34 cellular contexts compared by ENCODE assay signal in genomic region chr1:107231291-107231690, GRCh38.
"Had no signal": no experiment of that assay in that cellular context is flagged by ENCODE, and none has a peak within 500 bp of the region (broad histone marks: within the 10 kb centered on the region; RNA-seq: fewer than 3 reads in every experiment).

No MANE protein-coding gene starts in this region.

- DNase-seq: Karpas-422, Kasumi-1, MG63, MM.1S, MV-4-11, NCI-H1048, NCI-H1092, NCI-H1092 treated with DMSO at 0.1 percent for 48 hours, NCI-H1105, NCI-H1105 treated with DMSO at 0.1 percent for 48 hours, NCI-H1417, NCI-H1417 treated with DMSO at 0.1 percent for 48 hours, NCI-H1436, NCI-H1436 treated with DMSO at 0.1 percent for 48 hours, NCI-H146, NCI-H1694, NCI-H1694 treated with DMSO at 0.1 percent for 48 hours, NCI-H187, NCI-H187 treated with DMSO at 0.1 percent for 48 hours, NCI-H1930, NCI-H2029, NCI-H2029 treated with DMSO at 0.1 percent for 48 hours, NCI-H2081, NCI-H2081 treated with DMSO at 0.1 percent for 48 hours, NCI-H2107, NCI-H2171, NCI-H2171 treated with DMSO at 0.1 percent for 48 hours, NCI-H2227 treated with DMSO at 0.1 percent for 48 hours, NCI-H226, NCI-H345, NCI-H446, NCI-H446 treated with DMSO at 0.1 percent for 48 hours, NCI-H510A, NCI-H510A treated with DMSO at 0.1 percent for 48 hours had no signal

- H3K36me3 ChIP-seq: MG63 had no signal

- H3K4me3 ChIP-seq: MG63 had no signal

- H3K9me3 ChIP-seq: MG63 had no signal

- H3K27me3 ChIP-seq: MG63 had no signal
